ENCODE assay signal across 24 cellular contexts in genomic region chr4:184246426-184246825, GRCh38. TPM values are rescaled to one million over a fixed set of nuclear protein-coding genes. Genes with fewer than 3 reads are reported as not detected.
A peak's percentile ranks its signal among the peaks of the same experiment; 100 is the strongest.
DNase-seq lines count a peak whose midpoint lies in the region; ATAC-seq and TF ChIP-seq lines count a peak whose summit lies in the region.
"Had no signal": no experiment of that assay in that cellular context is flagged by ENCODE, and none has a peak within 500 bp of the region (broad histone marks: within the 10 kb centered on the region; RNA-seq: fewer than 3 reads in every experiment).

No MANE protein-coding gene starts in this region.

- no peak for ATAC-seq in activated CD8-positive, alpha-beta T cell treated with anti-CD3 and anti-CD28 coated beads for 36 hours
- ATAC-seq: A549; CD8-positive, alpha-beta T cell; GM12878 had no signal

- H3K4me1 Mint-ChIP-seq in activated CD4-positive, alpha-beta T cell treated with anti-CD3 and anti-CD28 coated beads, Interleukin-2, amount 10 ng/mL, durations not matched to agents 24 days and 14 days: peaks cover 6% of the 10 kb centered on the region
- H3K4me1 Mint-ChIP-seq in activated CD8-positive, alpha-beta T cell treated with anti-CD3 and anti-CD28 coated beads for 36 hours (ENCODE audit: low read depth): peaks cover 8% of the 10 kb centered on the region
- H3K4me1 Mint-ChIP-seq: B cell had no signal

- no peaks in the 10 kb centered on the region for H3K27me3 Mint-ChIP-seq in activated CD4-positive, alpha-beta T cell treated with anti-CD3 and anti-CD28 coated beads, Interleukin-2, amount 10 ng/mL, durations not matched to agents 24 days and 14 days
- H3K27me3 Mint-ChIP-seq in activated CD8-positive, alpha-beta T cell treated with anti-CD3 and anti-CD28 coated beads for 36 hours: peaks cover 4% of the 10 kb centered on the region
- H3K27me3 Mint-ChIP-seq: CD4-positive, alpha-beta T cell had no signal

- no peaks in the 10 kb centered on the region for H3K27me3 ChIP-seq in neutrophil
- H3K27me3 ChIP-seq: BLaER1 treated with 17β-estradiol and CSF1 and Interleukin-3, amounts not matched to agents 10 nM and 100 nM had no signal

- H3K36me3 Mint-ChIP-seq in activated CD4-positive, alpha-beta T cell treated with anti-CD3 and anti-CD28 coated beads, Interleukin-2, amount 10 ng/mL, durations not matched to agents 24 days and 14 days (ENCODE audit: low read depth): no peaks in the 10 kb centered on the region
- H3K36me3 Mint-ChIP-seq in activated CD8-positive, alpha-beta T cell treated with anti-CD3 and anti-CD28 coated beads for 36 hours (ENCODE audit: low read depth): no peaks in the 10 kb centered on the region
- H3K36me3 Mint-ChIP-seq: CD8-positive, alpha-beta T cell had no signal

- H3K4me3 ChIP-seq in neutrophil (ENCODE audit: low read depth in 1 of 2, low read length in 1 of 2): no peak overlapping the region
- H3K4me3 ChIP-seq: A549; BLaER1 treated with 17β-estradiol and CSF1 and Interleukin-3, amounts not matched to agents 10 nM and 100 nM; GM12878 had no signal

- CTCF ChIA-PET in activated CD8-positive, alpha-beta T cell treated with anti-CD3 and anti-CD28 coated beads for 36 hours (lab: Charles Lee): interaction anchor here (2.3 to 2.7 kb wide), 2 partner anchors 9 to 18 kb away, joined by 7 to 18 read pairs; no protein-coding TSS in a partner anchor

- no peaks in the 10 kb centered on the region for H3K9me3 ChIP-seq in neutrophil
- H3K9me3 ChIP-seq: A549; BLaER1 treated with 17β-estradiol and CSF1 and Interleukin-3, amounts not matched to agents 10 nM and 100 nM; Caco-2 had no signal

- DNase-seq in activated CD4-positive, alpha-beta T cell treated with anti-CD3 and anti-CD28 coated beads, Interleukin-2, amount 10 ng/mL, durations not matched to agents 24 days and 14 days: peak; percentile 40
- DNase-seq in activated CD4-positive, alpha-beta T cell treated with anti-CD3 and anti-CD28 coated beads, Interleukin-2, amount 50 U/mL, for 4 hours: no peak
- DNase-seq in activated CD8-positive, alpha-beta T cell treated with anti-CD3 and anti-CD28 coated beads for 36 hours: no peak
- no peak for DNase-seq in stimulated activated CD4-positive, alpha-beta T cell treated with anti-CD3 and anti-CD28 coated beads, Interleukin-15, amount 100 ng/mL, for 24 hours
- DNase-seq: AML-193; Caco-2; Calu3; CD4-positive, alpha-beta T cell; CD8-positive, alpha-beta T cell; DMS153; DMS53; DMS79; DND-41; EL; GDM1 had no signal

- TF ChIP-seq CTCF in neutrophil (IDR thresholded peaks at IDR 0.05): no peak
- TF ChIP-seq CTCF in activated CD8-positive, alpha-beta T cell treated with anti-CD3 and anti-CD28 coated beads for 36 hours (IDR thresholded peaks at IDR 0.05): no peak

- POLR2A ChIA-PET in activated CD8-positive, alpha-beta T cell treated with anti-CD3 and anti-CD28 coated beads for 36 hours (lab: Charles Lee): no interaction called here

- no peak overlapping the region for H3K27ac Mint-ChIP-seq in activated CD4-positive, alpha-beta T cell treated with anti-CD3 and anti-CD28 coated beads, Interleukin-2, amount 10 ng/mL, durations not matched to agents 24 days and 14 days
- no peak overlapping the region for H3K27ac Mint-ChIP-seq in activated CD8-positive, alpha-beta T cell treated with anti-CD3 and anti-CD28 coated beads for 36 hours
- H3K27ac Mint-ChIP-seq: B cell; CD4-positive, alpha-beta T cell; CD8-positive, alpha-beta T cell had no signal

- no peaks in the 10 kb centered on the region for H3K36me3 ChIP-seq in neutrophil
- H3K36me3 ChIP-seq: BLaER1 treated with 17β-estradiol and CSF1 and Interleukin-3, amounts not matched to agents 10 nM and 100 nM had no signal

- H3K4me3 Mint-ChIP-seq in activated CD4-positive, alpha-beta T cell treated with anti-CD3 and anti-CD28 coated beads, Interleukin-2, amount 10 ng/mL, durations not matched to agents 24 days and 14 days: no peak overlapping the region
- H3K4me3 Mint-ChIP-seq in activated CD8-positive, alpha-beta T cell treated with anti-CD3 and anti-CD28 coated beads for 36 hours: no peak overlapping the region
- H3K4me3 Mint-ChIP-seq: B cell; CD4-positive, alpha-beta T cell; CD8-positive, alpha-beta T cell had no signal

- no peaks in the 10 kb centered on the region for H3K9me3 Mint-ChIP-seq in activated CD4-positive, alpha-beta T cell treated with anti-CD3 and anti-CD28 coated beads, Interleukin-2, amount 10 ng/mL, durations not matched to agents 24 days and 14 days
- H3K9me3 Mint-ChIP-seq in activated CD8-positive, alpha-beta T cell treated with anti-CD3 and anti-CD28 coated beads for 36 hours: no peaks in the 10 kb centered on the region
- H3K9me3 Mint-ChIP-seq: CD4-positive, alpha-beta T cell; CD8-positive, alpha-beta T cell had no signal

- peak overlapping the region; percentile 62 for H3K27ac ChIP-seq in neutrophil
- H3K27ac ChIP-seq: 22Rv1; A549; BLaER1 treated with 17β-estradiol and CSF1 and Interleukin-3, amounts not matched to agents 10 nM and 100 nM; C4-2B had no signal

- peaks cover 49 to 55% of the 10 kb centered on the region in 2 experiments for H3K4me1 ChIP-seq in neutrophil (ENCODE audit: control insufficient read depth in 1 of 2, insufficient read depth in 1 of 2, low read depth in 1 of 2, low read length in 1 of 2)
- H3K4me1 ChIP-seq: A549, Caco-2 had no signal

- intact Hi-C loops in activated CD4-positive, alpha-beta T cell treated with anti-CD3 and anti-CD28 coated beads, Interleukin-2, amount 10 ng/mL, durations not matched to agents 24 days and 14 days (cut with micrococcal nuclease): no loop called here
- intact Hi-C loops in activated CD8-positive, alpha-beta T cell treated with anti-CD3 and anti-CD28 coated beads for 36 hours (cut with micrococcal nuclease): no loop called here

RNA-seq across cellular contexts. Expression of gene ENPP6, which starts 28.8 kb away (rescaled TPM):
- total RNA-seq in activated CD4-positive, alpha-beta T cell treated with anti-CD3 and anti-CD28 coated beads, Interleukin-2, amount 10 ng/mL, durations not matched to agents 24 days and 14 days: 0.61 and 1.2 TPM in 2 replicates
- total RNA-seq in activated CD8-positive, alpha-beta T cell treated with anti-CD3 and anti-CD28 coated beads for 36 hours: under 1 TPM; 0.27 to 0.40 TPM
- total RNA-seq: A172; B cell; Caco-2; Calu3; CD4-positive, alpha-beta T cell; CD8-positive, alpha-beta T cell; G401 had no signal
